31 cellular contexts compared by ENCODE assay signal in the genomic region with DNA sequence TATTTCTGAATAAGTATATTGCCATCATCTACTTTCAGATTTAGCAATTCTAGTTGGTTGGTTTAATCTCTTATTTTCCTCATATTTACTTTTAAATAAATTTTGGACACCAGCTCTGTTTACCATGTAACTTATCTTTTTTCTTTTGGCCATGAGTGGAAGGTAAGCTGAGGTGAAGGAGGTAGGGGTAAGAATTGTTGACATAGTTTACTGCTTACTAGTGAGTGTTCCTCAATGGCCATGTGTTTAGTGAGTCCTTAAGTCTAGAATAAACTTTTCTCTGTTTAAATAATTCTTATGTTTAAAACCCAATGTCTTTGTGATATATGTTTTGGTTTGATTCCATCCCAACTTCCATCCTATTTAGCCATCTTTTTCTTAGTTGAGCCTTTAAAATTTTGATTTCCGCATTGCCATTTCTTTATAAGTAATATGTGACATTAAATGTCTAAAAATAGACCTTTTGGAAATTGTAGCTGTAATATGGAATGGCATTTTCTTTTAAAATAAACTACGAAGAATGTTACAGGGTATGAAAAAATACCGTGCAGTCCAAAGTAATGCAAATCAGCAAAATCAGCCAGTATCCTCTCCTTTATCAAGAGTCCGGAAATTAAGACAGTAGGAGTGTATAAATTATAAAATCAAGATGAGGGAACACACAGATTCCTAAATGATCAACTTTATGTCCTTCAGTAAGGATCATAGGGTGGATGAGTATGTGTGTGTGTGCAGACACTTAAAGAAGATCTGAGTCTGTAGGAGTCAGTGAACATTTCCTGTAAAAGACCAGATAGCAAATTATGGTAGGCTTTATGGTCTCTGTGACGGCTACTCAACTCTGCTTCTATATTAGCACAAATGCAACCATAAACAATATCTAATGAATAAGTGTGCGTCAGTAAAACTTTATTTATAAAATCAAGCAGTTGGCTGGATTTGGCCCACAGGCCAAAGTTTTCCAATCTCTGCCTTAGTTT.
"Had no signal": no experiment of that assay in that cellular context is flagged by ENCODE, and none has a peak within 500 bp of the region (broad histone marks: within the 10 kb centered on the region; RNA-seq: fewer than 3 reads in every experiment).

No MANE protein-coding gene starts in this region.

- H3K27me3 ChIP-seq: brain microvascular endothelial cell, pancreas, sigmoid colon, transverse colon had no signal

- H3K4me3 ChIP-seq: pancreas, psoas muscle, sigmoid colon, transverse colon had no signal

- FAIRE-seq: astrocyte, keratinocyte, small intestine, TTC549 had no signal

- H3K27me3 Mint-ChIP-seq: activated CD4-positive, alpha-beta memory T cell treated with anti-CD3 and anti-CD28 coated beads, Interleukin-2, amount 10 ng/mL, durations not matched to agents 7 days and 5 days; activated CD4-positive, alpha-beta T cell treated with anti-CD3 and anti-CD28 coated beads, Interleukin-2, amount 10 ng/mL, durations not matched to agents 7 days and 5 days; activated naive CD4-positive, alpha-beta T cell treated with anti-CD3 and anti-CD28 coated beads, Interleukin-2, amount 10 ng/mL, durations not matched to agents 7 days and 5 days; activated naive CD8-positive, alpha-beta T cell treated with anti-CD3 and anti-CD28 coated beads, Interleukin-2, amount 10 ng/mL, durations not matched to agents 7 days and 5 days; activated T-cell treated with anti-CD3 and anti-CD28 coated beads, Interleukin-2, amount 50 U/mL, for 24 hours; naive B cell had no signal

- H3K4me1 Mint-ChIP-seq: activated naive CD4-positive, alpha-beta T cell treated with anti-CD3 and anti-CD28 coated beads, Interleukin-2, amount 10 ng/mL, durations not matched to agents 7 days and 5 days had no signal

- DNase-seq: activated CD4-positive, alpha-beta memory T cell treated with anti-CD3 and anti-CD28 coated beads, Interleukin-2, amount 10 ng/mL, durations not matched to agents 7 days and 5 days; activated CD4-positive, alpha-beta T cell treated with anti-CD3 and anti-CD28 coated beads for 1 hour; activated CD4-positive, alpha-beta T cell treated with anti-CD3 and anti-CD28 coated beads, Interleukin-2, amount 10 ng/mL, durations not matched to agents 7 days and 5 days; activated CD8-positive, alpha-beta memory T cell treated with anti-CD3 and anti-CD28 coated beads, Interleukin-2, amount 50 U/mL, for 48 hours; activated gamma-delta T cell; activated naive CD4-positive, alpha-beta T cell treated with anti-CD3 and anti-CD28 coated beads, Interleukin-2, amount 10 ng/mL, durations not matched to agents 7 days and 5 days; activated naive CD8-positive, alpha-beta T cell treated with anti-CD3 and anti-CD28 coated beads, Interleukin-2, amount 10 ng/mL, durations not matched to agents 7 days and 5 days; activated T-cell treated with anti-CD3 and anti-CD28 coated beads, Interleukin-2, amount 50 U/mL, for 24 hours; brain microvascular endothelial cell; caudate nucleus; endodermal cell; foreskin fibroblast; head of caudate nucleus; hippocampal formation; left cardiac atrium; mammary epithelial cell; naive B cell; nephron progenitor cell; pancreas; psoas muscle; sigmoid colon; small intestine; stimulated activated CD4-positive, alpha-beta T cell treated with anti-CD3 and anti-CD28 coated beads, Interleukin-1b, Interleukin-23, amount 100 ng/mL, for 48 hours; stimulated activated naive CD4-positive, alpha-beta T cell; transverse colon had no signal

- H3K4me3 Mint-ChIP-seq: activated CD4-positive, alpha-beta memory T cell treated with anti-CD3 and anti-CD28 coated beads, Interleukin-2, amount 10 ng/mL, durations not matched to agents 7 days and 5 days; activated CD4-positive, alpha-beta T cell treated with anti-CD3 and anti-CD28 coated beads, Interleukin-2, amount 10 ng/mL, durations not matched to agents 7 days and 5 days; activated naive CD4-positive, alpha-beta T cell treated with anti-CD3 and anti-CD28 coated beads, Interleukin-2, amount 10 ng/mL, durations not matched to agents 7 days and 5 days; activated naive CD8-positive, alpha-beta T cell treated with anti-CD3 and anti-CD28 coated beads, Interleukin-2, amount 10 ng/mL, durations not matched to agents 7 days and 5 days; activated T-cell treated with anti-CD3 and anti-CD28 coated beads, Interleukin-2, amount 50 U/mL, for 24 hours; endodermal cell; mesothelial cell of epicardium; naive B cell; nephron progenitor cell; WTC11 had no signal

- H3K9me3 ChIP-seq: pancreas, psoas muscle, sigmoid colon, transverse colon had no signal

- ATAC-seq: esophagus mucosa, left cardiac atrium, psoas muscle, WTC11 had no signal

- H3K36me3 Mint-ChIP-seq: naive B cell, WTC11 had no signal

- H3K27ac Mint-ChIP-seq: activated CD4-positive, alpha-beta memory T cell treated with anti-CD3 and anti-CD28 coated beads, Interleukin-2, amount 10 ng/mL, durations not matched to agents 7 days and 5 days; activated CD4-positive, alpha-beta T cell treated with anti-CD3 and anti-CD28 coated beads, Interleukin-2, amount 10 ng/mL, durations not matched to agents 7 days and 5 days; activated naive CD4-positive, alpha-beta T cell treated with anti-CD3 and anti-CD28 coated beads, Interleukin-2, amount 10 ng/mL, durations not matched to agents 7 days and 5 days; activated naive CD8-positive, alpha-beta T cell treated with anti-CD3 and anti-CD28 coated beads, Interleukin-2, amount 10 ng/mL, durations not matched to agents 7 days and 5 days; activated T-cell treated with anti-CD3 and anti-CD28 coated beads, Interleukin-2, amount 50 U/mL, for 24 hours; endodermal cell; mesothelial cell of epicardium; naive B cell; nephron progenitor cell; WTC11 had no signal

- H3K9me3 Mint-ChIP-seq: activated CD4-positive, alpha-beta memory T cell treated with anti-CD3 and anti-CD28 coated beads, Interleukin-2, amount 10 ng/mL, durations not matched to agents 7 days and 5 days; activated CD4-positive, alpha-beta T cell treated with anti-CD3 and anti-CD28 coated beads, Interleukin-2, amount 10 ng/mL, durations not matched to agents 7 days and 5 days; activated naive CD4-positive, alpha-beta T cell treated with anti-CD3 and anti-CD28 coated beads, Interleukin-2, amount 10 ng/mL, durations not matched to agents 7 days and 5 days; activated naive CD8-positive, alpha-beta T cell treated with anti-CD3 and anti-CD28 coated beads, Interleukin-2, amount 10 ng/mL, durations not matched to agents 7 days and 5 days; activated T-cell treated with anti-CD3 and anti-CD28 coated beads, Interleukin-2, amount 50 U/mL, for 24 hours; endodermal cell; mesothelial cell of epicardium; naive B cell; nephron progenitor cell; WTC11 had no signal

- H3K27ac ChIP-seq: brain microvascular endothelial cell, pancreas, psoas muscle, sigmoid colon, transverse colon had no signal

- H3K36me3 ChIP-seq: pancreas, transverse colon had no signal
